8 cellular contexts compared by ENCODE assay signal in genomic region chr11:6655020-6655789, GRCh38.
DNase-seq lines count a peak whose midpoint lies in the region; ATAC-seq and TF ChIP-seq lines count a peak whose summit lies in the region.

No MANE protein-coding gene starts in this region.

- ATAC-seq in stimulated activated memory B cell treated with anti-CD40 and anti-IgM and Interleukin-4, amounts not matched to agents 10 μg/mL and 1 μg/mL and 100 μg/mL, for 72 hours: peak; percentile 39
- no peak for ATAC-seq in HG02759 (IDR thresholded peaks at IDR 0.05; ENCODE audit: unreplicated experiment)

- CTCF ChIA-PET in GM10248 (lab: Yijun Ruan, JAX): interaction anchor here (2.8 kb wide), 1 partner anchor 28 kb away, joined by 7 read pairs; the partner anchor contains the start of gene MRPL17

- no peak overlapping the region for H3K27ac Mint-ChIP-seq in stimulated activated memory B cell treated with anti-CD40 and anti-IgM and Interleukin-4, amounts not matched to agents 10 μg/mL and 1 μg/mL and 100 μg/mL, for 72 hours

- POLR2A ChIA-PET in GM10248 (lab: Yijun Ruan, JAX): no interaction called here

- peaks cover 10% of the 10 kb centered on the region for H3K4me1 Mint-ChIP-seq in stimulated activated memory B cell treated with anti-CD40 and anti-IgM and Interleukin-4, amounts not matched to agents 10 μg/mL and 1 μg/mL and 100 μg/mL, for 72 hours

- peaks cover 15% of the 10 kb centered on the region for H3K27me3 Mint-ChIP-seq in stimulated activated memory B cell treated with anti-CD40 and anti-IgM and Interleukin-4, amounts not matched to agents 10 μg/mL and 1 μg/mL and 100 μg/mL, for 72 hours

- peaks cover 8% of the 10 kb centered on the region for H3K36me3 Mint-ChIP-seq in stimulated activated memory B cell treated with anti-CD40 and anti-IgM and Interleukin-4, amounts not matched to agents 10 μg/mL and 1 μg/mL and 100 μg/mL, for 72 hours

- peak; percentile 56 for DNase-seq in NCI-H146 (lab: John Stamatoyannopoulos, UW)
- no peak for DNase-seq in NCI-H146 treated with DMSO at 0.1 percent for 48 hours (lab: John Stamatoyannopoulos, UW; ENCODE audit: unreplicated experiment)
- peak; percentile 23 for DNase-seq in amniotic stem cell (lab: John Stamatoyannopoulos, UW)
- peak; percentile 4 for DNase-seq in kidney tubule cell (ENCODE audit: low spot score)
- DNase-seq in GM10248 (ENCODE audit: extremely low spot score): no peak
- no peak for DNase-seq in DMS153 (lab: John Stamatoyannopoulos, UW)

- no peak overlapping the region for H3K4me3 Mint-ChIP-seq in stimulated activated memory B cell treated with anti-CD40 and anti-IgM and Interleukin-4, amounts not matched to agents 10 μg/mL and 1 μg/mL and 100 μg/mL, for 72 hours

- no peaks in the 10 kb centered on the region for H3K9me3 Mint-ChIP-seq in stimulated activated memory B cell treated with anti-CD40 and anti-IgM and Interleukin-4, amounts not matched to agents 10 μg/mL and 1 μg/mL and 100 μg/mL, for 72 hours

- no peak for TF ChIP-seq CTCF in GM10248 (IDR thresholded peaks at IDR 0.05; ENCODE audit: control extremely low read depth, extremely low read depth, low read depth, missing control alignments)

Comparison
In these comparisons a context has a peak if more than half of its experiments do, and no peak if none do; other contexts are left out.
1. DNase-seq: peak in NCI-H146 (single experiment), amniotic stem cell (single experiment) and kidney tubule cell (single experiment); none in NCI-H146 treated with DMSO at 0.1 percent for 48 hours (single experiment), GM10248 (single experiment) and DMS153 (single experiment).